11 cellular contexts compared by ENCODE assay signal in the genomic region with DNA sequence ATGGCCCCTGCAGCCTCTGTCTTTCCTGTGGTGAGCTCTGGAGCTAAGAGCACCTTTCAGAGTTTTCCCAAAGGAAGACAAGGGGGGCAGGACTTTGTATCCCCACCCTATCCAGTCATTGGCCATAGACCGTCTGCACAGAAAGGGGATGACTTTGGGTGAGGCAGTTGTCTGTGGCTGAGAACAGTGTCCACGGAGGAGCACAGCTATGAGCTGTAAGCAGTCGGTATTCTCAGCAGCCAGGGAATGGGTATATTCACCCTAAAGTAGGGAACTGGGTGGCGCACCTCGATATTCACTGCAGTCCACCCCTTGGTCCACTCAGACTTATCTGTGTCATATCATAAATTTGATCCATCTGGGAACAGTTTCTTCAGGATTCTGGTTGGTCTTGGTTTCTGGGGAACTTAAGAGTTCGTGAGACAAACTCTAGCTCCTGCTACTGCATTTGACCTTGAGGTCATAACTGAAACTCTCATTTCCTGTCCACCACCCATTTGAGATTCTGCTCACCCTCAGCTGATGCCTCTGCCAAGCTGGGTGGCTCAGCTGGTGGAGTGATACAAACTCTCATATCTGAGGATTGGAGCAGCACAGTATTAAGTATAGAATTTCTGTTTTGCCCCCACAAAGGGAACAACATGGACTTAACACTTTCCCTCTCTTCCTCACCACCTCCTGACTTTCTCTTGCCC. TPM values are rescaled to one million over a fixed set of nuclear protein-coding genes. Genes with fewer than 3 reads are reported as not detected.
A peak's percentile ranks its signal among the peaks of the same experiment; 100 is the strongest.
DNase-seq lines count a peak whose midpoint lies in the region; ATAC-seq and TF ChIP-seq lines count a peak whose summit lies in the region.
"Had no signal": no experiment of that assay in that cellular context is flagged by ENCODE, and none has a peak within 500 bp of the region (broad histone marks: within the 10 kb centered on the region; RNA-seq: fewer than 3 reads in every experiment).

No MANE protein-coding gene starts in this region.

- no peak overlapping the region for H3K27ac ChIP-seq in neuronal stem cell (replicated peaks; ENCODE audit: low read length)
- no peak overlapping the region for H3K27ac ChIP-seq in right atrium auricular region
- H3K27ac ChIP-seq in H9 (ENCODE audit: insufficient read length, low read depth, low read length): no peak overlapping the region
- H3K27ac ChIP-seq: coronary artery had no signal

- H3K9me3 Mint-ChIP-seq in H9: peaks cover 6% of the 10 kb centered on the region in 2 experiments; a peak in 4 of 5 replicates
- H3K9me3 Mint-ChIP-seq: T-helper 1 cell treated with Interleukin-12 subunit alpha and Interleukin-12 subunit beta and Interleukin-4 antibody, amounts not matched to agents 30 μg/mL and 1 μg/mL, for 36 hours had no signal

- H3K18ac ChIP-seq in neuronal stem cell (ENCODE audit: low read length): no peak overlapping the region
- no peak overlapping the region for H3K18ac ChIP-seq in H9 (ENCODE audit: insufficient read length, low read depth, low read length)

- WGBS in neuronal stem cell (ENCODE audit: extremely low coverage in 2 of 2, insufficient read length in 2 of 2, insufficient replicate concordance in 1 of 2), 2 donors: no CpG with 5 or more reads among the region's 6 CpGs
- WGBS in H9 (ENCODE audit: extremely low coverage, insufficient read length, low lambda C conversion rate): no CpG with 5 or more reads among the region's 6 CpGs

- H3K36me3 ChIP-seq in neuronal stem cell (replicated peaks in 1 of 2; ENCODE audit: control insufficient read depth in 2 of 2, insufficient read depth in 2 of 2, low read length in 2 of 2) (no peaks in the 10 kb centered on the region), right atrium auricular region (no peaks in the 10 kb centered on the region)

- H3K4ac ChIP-seq in neuronal stem cell (ENCODE audit: low read length) (no peak overlapping the region), H9 (ENCODE audit: low read depth, low read length) (no peak overlapping the region)

- H3K36me3 Mint-ChIP-seq in H9 (ENCODE audit: insufficient read depth in 1 of 3, low read depth in 3 of 3): peaks cover 6 to 9% (median 8%) of the 10 kb centered on the region in 3 experiments; a peak in 6 of 7 replicates

- H3K4me3 ChIP-seq in neuronal stem cell (ENCODE audit: low read length in 2 of 2) (no peak overlapping the region), right atrium auricular region (no peak overlapping the region)
- H3K4me3 ChIP-seq: coronary artery had no signal

- H3K9me3 ChIP-seq in neuronal stem cell (replicated peaks in 1 of 2; ENCODE audit: control insufficient read depth in 2 of 2, insufficient read depth in 1 of 2, low read depth in 1 of 2, low read length in 2 of 2) (peaks cover 0 to 14% of the 10 kb centered on the region in 2 donors), right atrium auricular region (no peaks in the 10 kb centered on the region), H9 (ENCODE audit: control insufficient read depth, low read depth, low read length) (no peaks in the 10 kb centered on the region)

- DNase-seq in neuronal stem cell (ENCODE audit: low spot score) (no peak), right atrium auricular region (ENCODE audit: low spot score) (no peak), H9 (no peak), DMS79 (lab: John Stamatoyannopoulos, UW) (no peak)
- DNase-seq: NCI-H510A treated with DMSO at 0.1 percent for 48 hours; stimulated activated CD4-positive, alpha-beta T cell treated with anti-CD3 and anti-CD28 coated beads, Interleukin-1b, Interleukin-23, amount 100 ng/mL, for 48 hours had no signal

- H3K4me1 ChIP-seq in neuronal stem cell (ENCODE audit: control insufficient read depth in 2 of 2, insufficient read depth in 1 of 2, low read depth in 1 of 2, low read length in 2 of 2): peaks cover 1 to 8% of the 10 kb centered on the region in 2 donors
- H3K4me1 ChIP-seq in right atrium auricular region: no peaks in the 10 kb centered on the region
- peaks cover 8% of the 10 kb centered on the region for H3K4me1 ChIP-seq in H9 (ENCODE audit: insufficient read depth, low read length)

- H3T11ph ChIP-seq in H9 (ENCODE audit: low read length): no peak overlapping the region

- H3K4me3 Mint-ChIP-seq in H9: 0 out of 5 replicates have a peak overlapping the region, but pooled peaks of 1 of the 2 experiments have one; percentile 39
- H3K4me3 Mint-ChIP-seq: T-helper 1 cell treated with Interleukin-12 subunit alpha and Interleukin-12 subunit beta and Interleukin-4 antibody, amounts not matched to agents 30 μg/mL and 1 μg/mL, for 36 hours had no signal

- H3K79me1 ChIP-seq in neuronal stem cell (ENCODE audit: low read depth, low read length) (no peaks in the 10 kb centered on the region), H9 (ENCODE audit: insufficient read depth, low read depth, low read length, poor library complexity, severe bottlenecking) (no peaks in the 10 kb centered on the region)

- H3K23ac ChIP-seq in neuronal stem cell (ENCODE audit: low read depth, low read length, poor library complexity): no peak overlapping the region
- no peak overlapping the region for H3K23ac ChIP-seq in H9 (ENCODE audit: insufficient read length, low read depth, low read length)

- no peaks in the 10 kb centered on the region; the same call in 1 of the 2 replicates for H3K27me3 Mint-ChIP-seq in H9 (ENCODE audit: low read depth)

- H2AK5ac ChIP-seq in neuronal stem cell (ENCODE audit: low read depth, low read length): peak overlapping the region; percentile 39
- H2AK5ac ChIP-seq in H9 (ENCODE audit: insufficient read length, low read length): no peak overlapping the region

- H2AFZ ChIP-seq in neuronal stem cell (ENCODE audit: low read length) (no peak overlapping the region), H9 (ENCODE audit: low read length) (no peak overlapping the region)

- H3K4me1 Mint-ChIP-seq in H9: peaks cover 37 to 46% of the 10 kb centered on the region in 2 experiments

- H3K4me2 ChIP-seq in neuronal stem cell (ENCODE audit: insufficient read depth, low read length, poor library complexity, severe bottlenecking): no peak overlapping the region
- H3K4me2 ChIP-seq in H9 (ENCODE audit: insufficient read depth, insufficient read length, low read length): no peak overlapping the region

- no peak overlapping the region for H4K5ac ChIP-seq in H9 (ENCODE audit: insufficient read length, low read depth, low read length)

- H2BK12ac ChIP-seq in neuronal stem cell (ENCODE audit: low read length): no peak overlapping the region
- no peak overlapping the region for H2BK12ac ChIP-seq in H9 (ENCODE audit: insufficient read length, low read depth, low read length)

- TF ChIP-seq CTCF in right atrium auricular region (IDR thresholded peaks at IDR 0.05) (no peak), H9 (conservative IDR thresholded peaks at IDR 0.05) (no peak)

- no peak overlapping the region for H3K56ac ChIP-seq in H9 (ENCODE audit: insufficient read length, low read depth, low read length)

- no peak overlapping the region for H2BK5ac ChIP-seq in neuronal stem cell (ENCODE audit: low read length)
- H2BK5ac ChIP-seq in H9 (ENCODE audit: insufficient read length, low read length): no peak overlapping the region

- no peak overlapping the region for H3K14ac ChIP-seq in neuronal stem cell (ENCODE audit: low read length)
- no peak overlapping the region for H3K14ac ChIP-seq in H9 (ENCODE audit: insufficient read depth, low read length)

- H2BK120ac ChIP-seq in neuronal stem cell (ENCODE audit: low read depth, low read length): no peak overlapping the region
- H2BK120ac ChIP-seq in H9 (ENCODE audit: low read depth, low read length, poor library complexity, severe bottlenecking): no peak overlapping the region

- no peaks in the 10 kb centered on the region for H3K79me2 ChIP-seq in H9 (ENCODE audit: insufficient read depth, low read length)

- no peak overlapping the region for H2BK20ac ChIP-seq in H9 (ENCODE audit: low read depth, low read length, poor library complexity, severe bottlenecking)

- H2BK15ac ChIP-seq in neuronal stem cell (ENCODE audit: low read length) (no peak overlapping the region), H9 (ENCODE audit: low read depth, low read length) (no peak overlapping the region)

- no peak overlapping the region for H3K27ac Mint-ChIP-seq in H9
- H3K27ac Mint-ChIP-seq: T-helper 1 cell treated with Interleukin-12 subunit alpha and Interleukin-12 subunit beta and Interleukin-4 antibody, amounts not matched to agents 30 μg/mL and 1 μg/mL, for 36 hours had no signal

- H4K91ac ChIP-seq in neuronal stem cell (ENCODE audit: low read depth, low read length, poor library complexity): no peak overlapping the region
- no peak overlapping the region for H4K91ac ChIP-seq in H9 (ENCODE audit: insufficient read length, low read depth, low read length)

- H3K27me3 ChIP-seq in neuronal stem cell (ENCODE audit: control insufficient read depth in 3 of 3, insufficient read depth in 3 of 3, low read depth in 1 of 3, low read length in 3 of 3) (no peaks in the 10 kb centered on the region), right atrium auricular region (no peaks in the 10 kb centered on the region), H9 (ENCODE audit: insufficient read depth, low read length) (no peaks in the 10 kb centered on the region)

- H3K23me2 ChIP-seq in H9 (ENCODE audit: insufficient read length, low read depth, low read length, poor library complexity, severe bottlenecking): no peaks in the 10 kb centered on the region

- H4K8ac ChIP-seq in neuronal stem cell (ENCODE audit: low read depth, low read length) (no peak overlapping the region), H9 (replicated peaks; ENCODE audit: insufficient read length, low read depth, low read length) (no peak overlapping the region)

- no peaks in the 10 kb centered on the region for H4K20me1 ChIP-seq in H9 (ENCODE audit: control insufficient read depth, insufficient read depth, insufficient read length)

- ATAC-seq in GM19324 (IDR thresholded peaks at IDR 0.05; ENCODE audit: low FRiP score, unreplicated experiment): peak; percentile 92
- peak; percentile 95 for ATAC-seq in HG02678 (IDR thresholded peaks at IDR 0.05; ENCODE audit: unreplicated experiment)
- ATAC-seq in HG03520 (IDR thresholded peaks at IDR 0.05; ENCODE audit: unreplicated experiment): peak; percentile 94

- H3K9ac ChIP-seq in neuronal stem cell (ENCODE audit: low read depth, low read length, poor library complexity) (no peak overlapping the region), H9 (ENCODE audit: extremely low read depth, insufficient read length, low read length) (no peak overlapping the region)

RNA-seq across cellular contexts. Expression of gene SCG2, which starts 45.2 kb away (rescaled TPM):
- polyA plus RNA-seq in neuronal stem cell (2013, experiment 1 of 2): 0.17 TPM
- polyA plus RNA-seq in neuronal stem cell (2013, experiment 2 of 2): 0.26 TPM
- total RNA-seq in right atrium auricular region: 1 to 10 TPM in 1 of 2 donors, under 1 TPM in 1; 0.12 to 1.8 TPM
- total RNA-seq in H9 (2021): 3.4 and 4.4 TPM in 2 replicates
